Comparison of ENCODE assay signal across 7 cellular contexts in genomic region chr14:58152569-58152857, GRCh38. TPM values are rescaled to one million over a fixed set of nuclear protein-coding genes. Genes with fewer than 3 reads are reported as not detected.
DNase-seq lines count a peak whose midpoint lies in the region; ATAC-seq and TF ChIP-seq lines count a peak whose summit lies in the region.

No MANE protein-coding gene starts in this region.

- CTCF ChIA-PET in PC-3 (lab: Charles Lee) = no interaction called here

- POLR2A ChIA-PET in PC-3 (lab: Charles Lee; ENCODE audit: unreplicated experiment) = no interaction called here

- intact Hi-C loops in PC-3 (cut with micrococcal nuclease) = loop anchor here (1.0 to 2.0 kb wide), 2 partner anchors 44 to 48 kb away; partner anchors contain the start of gene ACTR10

- peak; percentile 15 for DNase-seq in GM20000 (ENCODE audit: low spot score)
- DNase-seq in PC-3 = peak; percentile 48
- DNase-seq in fibroblast of lung (ENCODE audit: low read depth in 2 of 2) = no peak
- DNase-seq in ecto neural progenitor cell (ENCODE audit: low spot score) = no peak
- no peak for DNase-seq in NCI-H2196 (lab: John Stamatoyannopoulos, UW; ENCODE audit: unreplicated experiment)

- H3K4me3 ChIP-seq in PC-3 (ENCODE audit: low read length) (peak overlapping the region; percentile 73), fibroblast of lung (replicated peaks in 1 of 4; ENCODE audit: control extremely low read depth in 1 of 4, insufficient read depth in 1 of 4, low read depth in 3 of 4, low read length in 4 of 4) (peak overlapping the region; percentile 64 to 76 (median 74)), rectal smooth muscle tissue (ENCODE audit: low read length) (peak overlapping the region; percentile 87)

- peak overlapping the region; percentile 91 for H3K4me2 ChIP-seq in PC-3 (ENCODE audit: low read length)
- H3K4me2 ChIP-seq in fibroblast of lung (ENCODE audit: extremely low read depth, insufficient read depth, low read length) = peak overlapping the region; percentile 97

- H3K4me1 ChIP-seq in PC-3 (ENCODE audit: insufficient read depth, low read length) (peaks cover 12% of the 10 kb centered on the region), fibroblast of lung (ENCODE audit: control insufficient read depth, extremely low read depth, insufficient read depth, low read length) (no peaks in the 10 kb centered on the region), rectal smooth muscle tissue (ENCODE audit: control insufficient read depth, insufficient read depth, low read length) (no peaks in the 10 kb centered on the region)

- H3K9ac ChIP-seq in PC-3 (ENCODE audit: low read length) (no peak overlapping the region), fibroblast of lung (ENCODE audit: insufficient read depth, low read length) (no peak overlapping the region), rectal smooth muscle tissue (ENCODE audit: low read length) (peak overlapping the region; percentile 57)

- H3K79me2 ChIP-seq in PC-3 (ENCODE audit: low read length) (no peaks in the 10 kb centered on the region), fibroblast of lung (ENCODE audit: control insufficient read depth, insufficient read depth, low read length) (no peaks in the 10 kb centered on the region)

- ATAC-seq in PC-3 (no peak; the same call in 1 of the 2 replicates), HG03280 (IDR thresholded peaks at IDR 0.05; ENCODE audit: unreplicated experiment) (no peak)

- no peaks in the 10 kb centered on the region for H3F3A ChIP-seq in PC-3 (ENCODE audit: low read length, unreplicated experiment)

- H3K36me3 ChIP-seq in PC-3 (ENCODE audit: low read depth, low read length) (no peaks in the 10 kb centered on the region), fibroblast of lung (ENCODE audit: control insufficient read depth, insufficient read depth, low read length) (no peaks in the 10 kb centered on the region), rectal smooth muscle tissue (ENCODE audit: control insufficient read depth, insufficient read depth, low read length) (no peaks in the 10 kb centered on the region)

- H3K27ac ChIP-seq in PC-3 (ENCODE audit: low read length) (no peak overlapping the region), fibroblast of lung (ENCODE audit: insufficient read depth, low read length) (no peak overlapping the region), rectal smooth muscle tissue (ENCODE audit: low read depth, low read length) (no peak overlapping the region)

- H3K9me3 ChIP-seq in PC-3 (ENCODE audit: low read length) (no peaks in the 10 kb centered on the region), fibroblast of lung (ENCODE audit: control insufficient read depth, insufficient read depth, low read depth, low read length) (no peaks in the 10 kb centered on the region)

- H3K27me3 ChIP-seq in PC-3 (ENCODE audit: low read length) = peaks cover 47% of the 10 kb centered on the region
- peaks cover 8% of the 10 kb centered on the region for H3K27me3 ChIP-seq in fibroblast of lung (ENCODE audit: control insufficient read depth, insufficient read depth, low read length)
- no peaks in the 10 kb centered on the region for H3K27me3 ChIP-seq in rectal smooth muscle tissue (ENCODE audit: control insufficient read depth, insufficient read depth, low read length)

- H2AFZ ChIP-seq in PC-3 (ENCODE audit: low read length) (peak overlapping the region; percentile 97), fibroblast of lung (ENCODE audit: low read length) (peak overlapping the region; percentile 94)

- TF ChIP-seq CTCF in GM20000 (IDR thresholded peaks at IDR 0.05; ENCODE audit: extremely low read depth, missing control alignments) (no peak), PC-3 (conservative IDR thresholded peaks at IDR 0.05; ENCODE audit: low read depth, low read length) (no peak), fibroblast of lung (conservative IDR thresholded peaks at IDR 0.05 in 1 of 2, IDR thresholded peaks at IDR 0.05 in 1 of 2; ENCODE audit: low read depth in 1 of 2, low read length in 2 of 2) (no peak)

- H4K20me1 ChIP-seq in PC-3 (ENCODE audit: low read length) (no peaks in the 10 kb centered on the region), fibroblast of lung (ENCODE audit: control insufficient read depth, extremely low read depth, insufficient read depth, low read length) (peaks cover 1% of the 10 kb centered on the region)

- no peaks in the 10 kb centered on the region for H3K9me2 ChIP-seq in PC-3 (replicated peaks; ENCODE audit: low read length)

- no TSS peak for BruUV-seq in PC-3 (replicated peaks; lab: Mats Ljungman, UMichigan)

RNA-seq across cellular contexts. Expression of gene ARMH4, which starts 0.5 kb away (rescaled TPM):
- total RNA-seq in PC-3 (2014; rRNA removed) = 2.6 and 3.3 TPM in 2 replicates
- 3.6 and 6.3 TPM in 2 replicates for total RNA-seq in fibroblast of lung
- 6.8 and 18.7 TPM in 2 replicates for polyA plus RNA-seq in fibroblast of lung
- polyA plus RNA-seq in fibroblast of lung (2012) = 4.7 and 7.0 TPM in 2 replicates
- 2.9 and 6.5 TPM in 2 replicates for polyA minus RNA-seq in fibroblast of lung (ENCODE audit: low replicate concordance)

RNA-seq across cellular contexts. Expression of gene ACTR10, which starts 47.4 kb away (rescaled TPM):
- 118 and 126 TPM in 2 replicates for total RNA-seq in PC-3 (2014; rRNA removed)
- total RNA-seq in fibroblast of lung = 43.1 and 50.7 TPM in 2 replicates
- polyA plus RNA-seq in fibroblast of lung = 91.2 and 121 TPM in 2 replicates
- 64.6 and 86.4 TPM in 2 replicates for polyA plus RNA-seq in fibroblast of lung (2012)
- polyA minus RNA-seq in fibroblast of lung (ENCODE audit: low replicate concordance) = 3.4 and 12.2 TPM in 2 replicates

Comparison
In these comparisons a context has a peak if more than half of its experiments do, and no peak if none do; other contexts are left out.
1. DNase-seq: peak in GM20000 (single experiment) and PC-3 (single experiment); none in fibroblast of lung (0 of 2), ecto neural progenitor cell (single experiment) and NCI-H2196 (single experiment).
2. Peak in every context shown above with its lines, with median percentiles within 50 percentile points of each other: H3K4me3 ChIP-seq.